In the genomic region with DNA sequence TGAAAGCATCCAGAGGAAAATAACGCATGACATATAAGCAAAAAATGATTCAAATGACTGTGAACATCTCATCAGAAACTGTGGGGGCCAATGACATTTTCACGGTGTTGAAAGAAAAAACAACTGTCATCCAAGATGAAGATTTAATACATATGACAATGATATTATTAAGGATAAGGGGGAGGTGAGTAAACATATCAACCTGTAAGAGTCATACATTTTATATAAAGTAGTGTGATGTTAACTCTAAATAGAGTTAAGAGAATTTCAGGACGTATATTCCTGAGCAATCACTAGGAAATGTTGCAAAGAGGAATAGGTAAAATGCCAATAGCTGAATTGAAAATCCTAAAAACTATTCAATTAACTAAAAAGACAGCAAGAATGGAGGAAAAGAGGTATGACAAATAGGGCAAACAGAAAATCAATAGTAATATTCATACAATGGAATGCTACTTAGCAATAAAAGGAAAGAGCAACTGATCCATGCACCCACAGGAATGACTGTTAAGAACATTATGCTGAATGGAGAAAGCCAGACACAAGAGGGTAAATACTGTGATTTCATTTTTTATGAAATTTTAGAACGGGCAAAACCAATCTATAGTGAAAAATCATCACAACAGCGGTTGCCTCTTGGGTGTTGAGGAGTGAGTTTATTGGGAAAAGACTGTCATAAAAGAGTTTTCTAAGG, we compare ENCODE assay signal across 8 cellular contexts.
"Had no signal": no experiment of that assay in that cellular context is flagged by ENCODE, and none has a peak within 500 bp of the region (broad histone marks: within the 10 kb centered on the region; RNA-seq: fewer than 3 reads in every experiment).

No MANE protein-coding gene starts in this region.

- DNase-seq: GM23248, GOT3, H7, IMR-90, KG1 had no signal

- ATAC-seq: K562 had no signal

- H3K9me3 ChIP-seq: HAP-1 had no signal

- FAIRE-seq: HTR-8/SVneo, K562 had no signal

- H3K36me3 ChIP-seq: HAP-1 had no signal

- H3K4me3 ChIP-seq: GM23248, HAP-1, K562 had no signal

- H3K27ac ChIP-seq: GM23248 had no signal
